8 cellular contexts compared by ENCODE assay signal in genomic region chr1:200254602-200255001, GRCh38.
DNase-seq lines count a peak whose midpoint lies in the region; ATAC-seq, FAIRE-seq and TF ChIP-seq lines count a peak whose summit lies in the region.
"Not testable (repeated sequence)": the region's sequence is repeated elsewhere in the genome, so short reads cannot be mapped to it uniquely, and the experiment has no call there.

No MANE protein-coding gene starts in this region.

- H3K9me3 Mint-ChIP-seq in activated T-cell treated with anti-CD3 and anti-CD28 coated beads, Interleukin-2, amount 50 U/mL, for 72 hours: not testable (repeated sequence)

- peak overlapping the region in 1 of 2 donors; percentile 17 for H3K4me3 Mint-ChIP-seq in activated T-cell treated with anti-CD3 and anti-CD28 coated beads, Interleukin-2, amount 50 U/mL, for 72 hours

- not testable (repeated sequence) for H3K27ac Mint-ChIP-seq in activated T-cell treated with anti-CD3 and anti-CD28 coated beads, Interleukin-2, amount 50 U/mL, for 72 hours

- TF ChIP-seq CTCF in K562 (IDR thresholded peaks at IDR 0.05 in 2 of 3, conservative IDR thresholded peaks at IDR 0.05 in 1 of 3; ENCODE audit: insufficient read depth in 2 of 3, low read depth in 1 of 3, low read length in 3 of 3): not testable (repeated sequence)

- not testable (repeated sequence) for H3K9me3 ChIP-seq in BLaER1 treated with 17β-estradiol and CSF1 and Interleukin-3, amounts not matched to agents 10 nM and 100 nM (replicated peaks in 1 of 11); K562 (replicated peaks; ENCODE audit: control insufficient read depth, insufficient read depth, low read depth, low read length)

- CTCF ChIA-PET in K562 (lab: Yijun Ruan, JAX; ENCODE audit: low intra/inter-chr PET ratio): not testable (repeated sequence)

- POLR2A ChIA-PET in K562 (lab: Yijun Ruan, JAX): not testable (repeated sequence)

- TF ChIP-seq RAD21 in K562 (CRISPR knock-in tag; conservative IDR thresholded peaks at IDR 0.05 in 1 of 2, IDR thresholded peaks at IDR 0.05 in 1 of 2): not testable (repeated sequence)

- H3K36me3 Mint-ChIP-seq in activated T-cell treated with anti-CD3 and anti-CD28 coated beads, Interleukin-2, amount 50 U/mL, for 72 hours (ENCODE audit: insufficient read depth in 2 of 2): not testable (repeated sequence)

- in situ Hi-C loops in K562 (cut with MboI): not testable (repeated sequence)

- not testable (repeated sequence) for H3K27me3 ChIP-seq in BLaER1 treated with 17β-estradiol and CSF1 and Interleukin-3, amounts not matched to agents 10 nM and 100 nM
- peaks cover 4 to 11% of the 10 kb centered on the region in 2 experiments for H3K27me3 ChIP-seq in K562 (ENCODE audit: control insufficient read depth in 2 of 2, insufficient read depth in 2 of 2, low read length in 2 of 2)

- peak; percentile 66 for FAIRE-seq in RCC 7860 (lab: Jason Lieb, UNC)
- FAIRE-seq in K562 (lab: Jason Lieb, UNC): not testable (repeated sequence)

- not testable (repeated sequence) for TF ChIP-seq POLR2A in K562 (conservative IDR thresholded peaks at IDR 0.05)

- H3K9me1 ChIP-seq in K562 (ENCODE audit: control insufficient read depth, insufficient read depth, low read length): not testable (repeated sequence)

- WGBS in K562 (ENCODE audit: insufficient coverage, low coverage, missing lambda C conversion rate): 11% methylated on average over 9 of the region's 9 CpGs

- not testable (repeated sequence) for H3K36me3 ChIP-seq in BLaER1 treated with 17β-estradiol and CSF1 and Interleukin-3, amounts not matched to agents 10 nM and 100 nM; K562 (ENCODE audit: control insufficient read depth, insufficient read depth, low read length)

- H3K4me1 ChIP-seq in BLaER1 treated with 17β-estradiol and CSF1 and Interleukin-3, amounts not matched to agents 10 nM and 100 nM: peaks cover 0 to 20% (median 11%) of the 10 kb centered on the region in 10 experiments; a peak in 13 of 20 replicates
- not testable (repeated sequence) for H3K4me1 ChIP-seq in K562 (replicated peaks in 1 of 2; ENCODE audit: control insufficient read depth in 2 of 2, insufficient read depth in 2 of 2, low read length in 2 of 2)

- peak; percentile 41 for DNase-seq in H4 (ENCODE audit: low spot score)
- peak; percentile 43 for DNase-seq in MV-4-11 (lab: John Stamatoyannopoulos, UW)
- DNase-seq in RCC 7860 (ENCODE audit: low spot score): peak; percentile 58
- DNase-seq in activated T-cell treated with anti-CD3 and anti-CD28 coated beads, Interleukin-2, amount 50 U/mL, for 72 hours: peak in 1 of 2 donors; percentile 12
- DNase-seq in K562 (ENCODE audit: extremely low read depth in 1 of 4, low spot score in 3 of 4): not testable (repeated sequence)
- peak; percentile 68 for DNase-seq in kidney tubule cell (ENCODE audit: low spot score)
- DNase-seq in renal cortical epithelial cell (ENCODE audit: low read depth): peak; percentile 90

- ATAC-seq in activated T-cell treated with anti-CD3 and anti-CD28 coated beads, Interleukin-2, amount 50 U/mL, for 72 hours (replicated peaks in 1 of 2): peak; percentile 53 to 59
- not testable (repeated sequence) for ATAC-seq in K562

- H3K79me2 ChIP-seq in K562 (ENCODE audit: control insufficient read depth, insufficient read depth, low read length): not testable (repeated sequence)

- intact Hi-C loops in K562 (cut with micrococcal nuclease): loop anchor here (5.0 kb wide), 1 partner anchor 117 kb away; no protein-coding TSS in a partner anchor

- H3K4me1 Mint-ChIP-seq in activated T-cell treated with anti-CD3 and anti-CD28 coated beads, Interleukin-2, amount 50 U/mL, for 72 hours (ENCODE audit: low read depth): peaks cover 24% of the 10 kb centered on the region

- TF ChIP-seq EP300 in K562 (IDR thresholded peaks at IDR 0.05; ENCODE audit: low read length): not testable (repeated sequence)

- peak overlapping the region; percentile 3 to 54 (median 23); a peak in 14 of 22 replicates for H3K4me2 ChIP-seq in BLaER1 treated with 17β-estradiol and CSF1 and Interleukin-3, amounts not matched to agents 10 nM and 100 nM
- not testable (repeated sequence) for H3K4me2 ChIP-seq in K562 (ENCODE audit: insufficient read depth, low read length)

- H4K20me1 ChIP-seq in BLaER1 treated with 17β-estradiol and CSF1 and Interleukin-3, amounts not matched to agents 10 nM and 100 nM; K562 (replicated peaks; ENCODE audit: control insufficient read depth, insufficient read depth, low read length): not testable (repeated sequence)

- not testable (repeated sequence) for H3K9ac ChIP-seq in BLaER1 treated with 17β-estradiol and CSF1 and Interleukin-3, amounts not matched to agents 10 nM and 100 nM; K562 (ENCODE audit: insufficient read depth in 1 of 2, low read depth in 2 of 2, low read length in 2 of 2)

- not testable (repeated sequence) for H2AFZ ChIP-seq in K562 (ENCODE audit: low read depth, low read length)

- BruUV-seq in K562 (replicated peaks; lab: Mats Ljungman, UMichigan): not testable (repeated sequence)

- H3K27ac ChIP-seq in BLaER1 treated with 17β-estradiol and CSF1 and Interleukin-3, amounts not matched to agents 10 nM and 100 nM: peak overlapping the region in 4 of 11 experiments; percentile 27 to 46 (median 39); a peak in 6 of 22 replicates
- H3K27ac ChIP-seq in K562 (ENCODE audit: extremely low read depth, low read depth, low read length): not testable (repeated sequence)

- not testable (repeated sequence) for H3K4me3 ChIP-seq in BLaER1 treated with 17β-estradiol and CSF1 and Interleukin-3, amounts not matched to agents 10 nM and 100 nM; K562

- H3K27me3 Mint-ChIP-seq in activated T-cell treated with anti-CD3 and anti-CD28 coated beads, Interleukin-2, amount 50 U/mL, for 72 hours (ENCODE audit: low read depth): peaks cover 22% of the 10 kb centered on the region

TF ChIP-seq in K562, 482 proteins besides CTCF, POLR2A, EP300 and RAD21:
- 0 out of 2 replicates have a peak, but pooled peaks have one; percentile 19 for TF ChIP-seq CEBPB (tag; IDR thresholded peaks at IDR 0.05)
- not testable (repeated sequence) for TF ChIP-seq CEBPG (CRISPR knock-in tag; IDR thresholded peaks at IDR 0.05)
- 0 out of 4 replicates have a peak, but pooled peaks of 1 of the 2 experiments have one; percentile 10 for TF ChIP-seq CEBPG (tag; conservative IDR thresholded peaks at IDR 0.05 in 1 of 2, IDR thresholded peaks at IDR 0.05 in 1 of 2)
- peak; percentile 49; the same call in 1 of the 2 replicates for TF ChIP-seq ZNF384 (IDR thresholded peaks at IDR 0.05; ENCODE audit: low read depth, low read length)
